In the genomic region with DNA sequence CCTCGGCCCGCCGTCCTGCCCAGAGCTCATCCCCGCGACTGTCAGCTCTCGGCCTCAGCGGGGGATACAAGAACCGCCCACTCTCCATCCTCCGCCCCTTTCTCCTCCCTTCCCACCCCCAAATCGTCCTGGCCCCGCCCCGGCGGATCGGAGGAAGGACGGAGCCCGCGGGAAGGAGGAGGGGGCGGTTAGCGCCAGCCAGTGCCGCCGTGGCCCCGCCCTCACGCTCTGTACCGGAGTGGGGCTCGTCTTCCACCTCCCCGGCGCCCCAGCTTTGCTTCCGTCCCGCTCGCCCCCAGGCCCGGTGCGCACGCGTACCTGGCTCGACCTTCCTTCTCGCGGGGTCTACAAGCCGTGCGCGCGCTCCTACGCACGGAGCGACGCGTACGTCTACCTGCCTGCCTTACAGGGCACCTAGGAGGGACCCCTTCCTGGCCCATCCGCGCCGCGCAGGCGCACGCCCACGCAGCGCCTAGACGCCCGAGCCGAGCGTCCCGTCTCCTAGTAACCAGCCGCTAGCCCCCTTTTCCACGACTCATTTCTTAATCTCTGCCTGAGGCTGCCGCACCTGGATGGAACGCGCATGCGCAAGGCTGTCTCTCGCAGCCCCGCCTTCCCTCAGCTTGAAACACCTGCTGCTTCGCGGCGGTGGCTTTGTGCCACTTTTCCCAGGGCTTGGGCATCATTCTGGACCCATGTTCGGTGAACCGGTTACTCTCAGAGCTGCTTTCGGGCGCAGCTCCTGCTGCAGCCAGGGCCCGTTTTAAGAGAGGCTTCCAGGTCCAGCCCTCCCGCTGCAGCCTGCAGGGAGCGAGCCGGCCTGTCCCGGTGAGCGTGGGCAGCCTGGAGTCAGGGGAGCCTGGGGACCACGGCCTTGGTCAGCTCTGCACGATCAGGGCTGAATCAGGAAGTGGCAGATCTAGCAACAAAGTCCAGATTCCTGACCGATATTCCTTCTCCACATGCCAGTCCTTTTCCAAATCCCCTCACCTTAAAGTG, we compare ENCODE assay signal across 8 cellular contexts. TPM values are rescaled to one million over a fixed set of nuclear protein-coding genes. Genes with fewer than 3 reads are reported as not detected.
DNase-seq lines count a peak whose midpoint lies in the region; ATAC-seq and TF ChIP-seq lines count a peak whose summit lies in the region.

C2orf15 (plus strand) TSS at position 598 of the 999 bp plus-strand sequence. CDS start 8,852 bp downstream, outside the sequence.

- H3K4me1 Mint-ChIP-seq in CD4-positive, CD25-positive, alpha-beta regulatory T cell, result peaks cover 4 to 34% (median 14%) of the 10 kb centered on the region in 4 donors

- H3K9me3 ChIP-seq in CD4-positive, CD25-positive, alpha-beta regulatory T cell (ENCODE audit: control insufficient read depth in 2 of 2, low read length in 2 of 2), result no peaks in the 10 kb centered on the region
- no peaks in the 10 kb centered on the region for H3K9me3 ChIP-seq in right lobe of liver

- no peaks in the 10 kb centered on the region for H3K36me3 ChIP-seq in CD4-positive, CD25-positive, alpha-beta regulatory T cell (ENCODE audit: control insufficient read depth, insufficient read depth, low read length)
- no peaks in the 10 kb centered on the region for H3K36me3 ChIP-seq in right lobe of liver

- H3K4me3 ChIP-seq in CD4-positive, CD25-positive, alpha-beta regulatory T cell (ENCODE audit: low read depth, low read length), result peak within 1 kb of the TSS; percentile 85
- H3K4me3 ChIP-seq in right lobe of liver, result peak within 1 kb of the TSS; percentile 77 to 88 (median 81)

- peaks cover 0 to 6% (median 0%) of the 10 kb centered on the region in 7 donors for H3K9me3 Mint-ChIP-seq in CD4-positive, CD25-positive, alpha-beta regulatory T cell

- peak within 1 kb of the TSS; percentile 96 to 98 (median 96) for H3K27ac Mint-ChIP-seq in CD4-positive, CD25-positive, alpha-beta regulatory T cell

- peaks cover 15% of the 10 kb centered on the region for H3K4me1 ChIP-seq in CD4-positive, CD25-positive, alpha-beta regulatory T cell (ENCODE audit: control insufficient read depth, insufficient read depth, low read length, poor library complexity, severe bottlenecking)
- H3K4me1 ChIP-seq in right lobe of liver, result peaks cover 0 to 7% (median 0%) of the 10 kb centered on the region in 4 donors

- peak within 1 kb of the TSS; percentile 93 to 98 (median 96) for H3K4me3 Mint-ChIP-seq in CD4-positive, CD25-positive, alpha-beta regulatory T cell

- peak; percentile 95 to 97 (median 96) for DNase-seq in CD4-positive, CD25-positive, alpha-beta regulatory T cell
- peak; percentile 97 for DNase-seq in NCI-H774 (lab: John Stamatoyannopoulos, UW)
- DNase-seq in activated CD4-positive, alpha-beta T cell treated with anti-CD3 and anti-CD28 coated beads, Interleukin-2, amount 50 U/mL, for 48 hours, result peak; percentile 98
- DNase-seq in dermis microvascular lymphatic vessel endothelial cell (ENCODE audit: low read depth in 2 of 2), result peak; percentile 55 to 83
- peak; percentile 98 for DNase-seq in right lobe of liver
- peak; percentile 97 for DNase-seq in stimulated activated CD4-positive, alpha-beta T cell treated with anti-CD3 and anti-CD28 coated beads, Interleukin-4, amount 100 ng/mL, for 24 hours

- peaks cover 4% of the 10 kb centered on the region for H3K27me3 Mint-ChIP-seq in CD4-positive, CD25-positive, alpha-beta regulatory T cell

- intact Hi-C loops in right lobe of liver (cut with DNase I), result no loop called here

- peak within 1 kb of the TSS; percentile 94 for H3K27ac ChIP-seq in CD4-positive, CD25-positive, alpha-beta regulatory T cell (ENCODE audit: insufficient read depth, low read length, poor library complexity, severe bottlenecking)
- peak within 1 kb of the TSS; percentile 61 to 73 (median 62) for H3K27ac ChIP-seq in right lobe of liver

- peaks cover 11% of the 10 kb centered on the region for H3K36me3 Mint-ChIP-seq in CD4-positive, CD25-positive, alpha-beta regulatory T cell

- no peak for TF ChIP-seq CTCF in right lobe of liver (IDR thresholded peaks at IDR 0.05)

- WGBS in right lobe of liver (ENCODE audit: insufficient coverage, low coverage, low lambda C conversion rate, missing lambda C conversion rate), result under 1% methylated on average over 49 of the region's 84 CpGs

- no peak for TF ChIP-seq POLR2A in right lobe of liver (IDR thresholded peaks at IDR 0.05)

- peak; percentile 86 to 89 for ATAC-seq in CD4-positive, CD25-positive, alpha-beta regulatory T cell (ENCODE audit: low read depth in 2 of 2)
- peak; percentile 87 for ATAC-seq in GM19455 (IDR thresholded peaks at IDR 0.05; ENCODE audit: unreplicated experiment)
- ATAC-seq in HG03575 (IDR thresholded peaks at IDR 0.05; ENCODE audit: extremely low read depth, insufficient number of reproducible peaks, low FRiP score, unreplicated experiment), result peak; percentile 52
- ATAC-seq in right lobe of liver, result peak; percentile 97 to 99 (median 97)

- H3K27me3 ChIP-seq in CD4-positive, CD25-positive, alpha-beta regulatory T cell (ENCODE audit: control insufficient read depth, insufficient read depth, low read length), result no peaks in the 10 kb centered on the region
- H3K27me3 ChIP-seq in right lobe of liver, result no peaks in the 10 kb centered on the region

RNA-seq across cellular contexts. Expression of gene C2orf15, which starts in this region (rescaled TPM):
- total RNA-seq in CD4-positive, CD25-positive, alpha-beta regulatory T cell, result 2.0 TPM
- polyA plus RNA-seq in CD4-positive, CD25-positive, alpha-beta regulatory T cell, result 1 to 10 TPM; 2.1 to 5.4 (median 3.2) TPM
- total RNA-seq in dermis microvascular lymphatic vessel endothelial cell (0.13 TPM in 2 replicates), right lobe of liver (1 to 10 TPM in 1 of 6 experiments, under 1 TPM in 5; 0.24 to 1.4 (median 0.44) TPM)

Comparison
In these comparisons a context has a peak if more than half of its experiments do, and no peak if none do; other contexts are left out.
1. Peak in every context shown above with its lines: DNase-seq, ATAC-seq, H3K4me3 ChIP-seq and H3K27ac ChIP-seq.
2. Peak in DNase-seq in dermis microvascular lymphatic vessel endothelial cell; RNA of the gene not detected or under 1 TPM.